In the genomic region with DNA sequence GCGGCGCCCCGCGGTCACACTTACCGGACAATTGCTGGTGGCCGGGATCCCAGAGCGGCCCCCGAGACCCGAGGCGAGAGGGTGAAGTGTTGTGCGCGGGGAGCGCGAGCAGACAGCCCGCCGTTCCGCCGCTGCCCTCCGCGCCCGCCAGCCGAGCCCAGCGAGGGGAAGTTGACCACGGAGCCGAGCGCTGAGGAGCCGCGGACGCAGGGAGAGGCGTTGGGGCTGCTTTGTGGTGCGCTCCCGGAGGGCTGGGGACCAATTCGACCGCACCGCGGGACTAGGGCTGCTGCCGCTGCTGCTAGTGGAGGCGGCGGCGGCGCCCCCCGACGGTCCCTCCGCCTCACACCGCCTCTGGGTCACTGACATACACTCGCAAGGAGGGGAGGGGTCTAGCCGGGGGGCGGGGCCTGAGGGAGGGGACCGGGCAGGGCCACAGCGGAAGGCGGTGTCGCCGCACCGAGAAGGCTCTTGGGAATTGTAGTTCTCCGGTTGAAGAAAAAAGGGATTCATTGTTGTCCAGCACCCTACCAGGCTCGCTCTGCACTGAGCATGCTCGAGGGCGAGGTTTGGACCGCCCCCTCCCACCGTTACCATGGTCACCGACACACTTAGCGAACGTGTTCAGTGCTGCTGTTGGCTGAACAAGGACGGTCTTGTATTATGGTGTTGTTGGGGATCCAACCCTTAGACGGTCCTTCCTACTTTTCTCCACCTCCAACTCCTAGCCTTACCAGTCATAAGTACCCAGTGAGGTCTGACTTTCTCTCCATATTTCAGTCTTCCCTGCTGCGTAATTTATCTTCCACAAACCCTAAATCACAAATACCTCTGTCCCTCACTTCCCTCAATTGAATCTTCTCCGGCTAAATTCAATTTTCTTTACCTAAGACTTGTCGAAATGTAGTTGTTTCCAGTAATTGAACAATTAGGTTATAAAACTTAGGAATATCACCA, we compare ENCODE assay signal across 8 cellular contexts. TPM values are rescaled to one million over a fixed set of nuclear protein-coding genes. Genes with fewer than 3 reads are reported as not detected.
A peak's percentile ranks its signal among the peaks of the same experiment; 100 is the strongest.
DNase-seq lines count a peak whose midpoint lies in the region; ATAC-seq and TF ChIP-seq lines count a peak whose summit lies in the region.

A gene with protein sequence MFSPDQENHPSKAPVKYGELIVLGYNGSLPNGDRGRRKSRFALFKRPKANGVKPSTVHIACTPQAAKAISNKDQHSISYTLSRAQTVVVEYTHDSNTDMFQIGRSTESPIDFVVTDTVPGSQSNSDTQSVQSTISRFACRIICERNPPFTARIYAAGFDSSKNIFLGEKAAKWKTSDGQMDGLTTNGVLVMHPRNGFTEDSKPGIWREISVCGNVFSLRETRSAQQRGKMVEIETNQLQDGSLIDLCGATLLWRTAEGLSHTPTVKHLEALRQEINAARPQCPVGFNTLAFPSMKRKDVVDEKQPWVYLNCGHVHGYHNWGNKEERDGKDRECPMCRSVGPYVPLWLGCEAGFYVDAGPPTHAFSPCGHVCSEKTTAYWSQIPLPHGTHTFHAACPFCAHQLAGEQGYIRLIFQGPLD (minus strand): TSS at position 364 of the 957 bp plus-strand sequence. CDS start 36,110 bp downstream, outside the sequence.

- ATAC-seq in gastroesophageal sphincter: peak; percentile 96

- 25 to 29% methylated on average over 9 to 10 of the region's 68 CpGs for WGBS in gastroesophageal sphincter (ENCODE audit: low coverage in 1 of 2), 2 donors

- peaks cover 8 to 32% (median 13%) of the 10 kb centered on the region in 3 donors for H3K4me1 ChIP-seq in gastroesophageal sphincter

- peak within 1 kb of the TSS; percentile 97 for H3K4me3 ChIP-seq in GM06990 (replicated peaks; ENCODE audit: low read depth, low read length)
- H3K4me3 ChIP-seq in HFF-Myc (replicated peaks; ENCODE audit: low read depth, low read length): peak within 1 kb of the TSS; percentile 71
- peak within 1 kb of the TSS; percentile 67 to 87 for H3K4me3 ChIP-seq in gastroesophageal sphincter

- no peak for TF ChIP-seq EP300 in gastroesophageal sphincter (IDR thresholded peaks at IDR 0.05)

- no peaks in the 10 kb centered on the region for H3K27me3 ChIP-seq in GM06990 (replicated peaks; ENCODE audit: control insufficient read depth, insufficient read depth, low read length)
- no peaks in the 10 kb centered on the region for H3K27me3 ChIP-seq in gastroesophageal sphincter

- H3K27ac ChIP-seq in gastroesophageal sphincter: peak within 1 kb of the TSS; percentile 93 to 99 (median 96)

- peak; percentile 94 to 98 for TF ChIP-seq POLR2A in gastroesophageal sphincter (IDR thresholded peaks at IDR 0.05)

- DNase-seq in GM06990 (ENCODE audit: extremely low read depth, insufficient read length) (peak; percentile 95), HFF-Myc (ENCODE audit: extremely low read depth, low read depth) (peak; percentile 97), MV-4-11 (lab: John Stamatoyannopoulos, UW) (peak; percentile 95), SK-MEL-5 (ENCODE audit: low read depth, low spot score) (peak; percentile 100), non-pigmented ciliary epithelial cell (ENCODE audit: low read depth) (peak; percentile 93), superior temporal gyrus (ENCODE audit: extremely low spot score) (peak; percentile 99)
- peak; percentile 89 for DNase-seq in activated naive CD4-positive, alpha-beta T cell treated with Interleukin-2 at 50 U/mL for 16 hours

- H3K9me3 ChIP-seq in gastroesophageal sphincter: no peaks in the 10 kb centered on the region

- H3K36me3 ChIP-seq in GM06990 (ENCODE audit: control insufficient read depth, insufficient read depth, low read length) (no peaks in the 10 kb centered on the region; the same call in none of the 2 replicates), gastroesophageal sphincter (no peaks in the 10 kb centered on the region)

- TF ChIP-seq CTCF in GM06990 (IDR thresholded peaks at IDR 0.05; ENCODE audit: insufficient read depth, low read length, poor library complexity, severe bottlenecking) (peak; percentile 48), HFF-Myc (IDR thresholded peaks at IDR 0.05; ENCODE audit: low read depth, low read length, missing control alignments) (no peak), gastroesophageal sphincter (IDR thresholded peaks at IDR 0.05) (peak in 2 of 4 experiments; percentile 23 to 29)

- in situ Hi-C loops in SK-MEL-5 (cut with HindIII; ENCODE audit: low pct_unique_long_range_greater_than_20kb, low sequenced_read_pairs): no loop called here

RNA-seq across cellular contexts. Expression of the gene that starts here (rescaled TPM):
- 8.9 and 9.4 TPM in 2 replicates for total RNA-seq in SK-MEL-5 (2014; rRNA removed; shearing (Covaris generic))
- 13.5 and 14.7 TPM in 2 replicates for polyA plus RNA-seq in SK-MEL-5 (2015; cell fraction: cytosol; rRNA removed)
- 12.1 and 15.2 TPM in 2 replicates for polyA plus RNA-seq in SK-MEL-5 (2015; cell fraction: nucleus; rRNA removed)
- 10 to 100 TPM; 13.1 to 22.4 (median 20.5) TPM for total RNA-seq in gastroesophageal sphincter

Comparison
In these comparisons a context has a peak if more than half of its experiments do, and no peak if none do; other contexts are left out.
1. Peak in every context shown above with its lines: DNase-seq, ATAC-seq, H3K4me3 ChIP-seq and H3K27ac ChIP-seq.